In genomic region chr4:157754410-157754809, GRCh38 we compare ENCODE assay signal across 22 cellular contexts.
"Had no signal": no experiment of that assay in that cellular context is flagged by ENCODE, and none has a peak within 500 bp of the region (broad histone marks: within the 10 kb centered on the region; RNA-seq: fewer than 3 reads in every experiment).

No MANE protein-coding gene starts in this region.

- H3K4me1 Mint-ChIP-seq: IgD-negative memory B cell had no signal

- FAIRE-seq: HTR-8/SVneo, K562 had no signal

- ATAC-seq: K562, Panc1, Right ventricle myocardium inferior, SK-N-SH treated with all-trans-retinoic acid at 6 μM for 48 hours had no signal

- H3K4me3 ChIP-seq: K562, SJCRH30 had no signal

- H3K4me3 Mint-ChIP-seq: IgD-negative memory B cell had no signal

- H3K4me1 ChIP-seq: SJCRH30 had no signal

- H3K27me3 ChIP-seq: SJCRH30 had no signal

- H3K27ac Mint-ChIP-seq: IgD-negative memory B cell had no signal

- H3K9me3 ChIP-seq: SJCRH30 had no signal

- H3K27me3 Mint-ChIP-seq: IgD-negative memory B cell had no signal

- H3K27ac ChIP-seq: HL-60, KMS-11, SJCRH30 had no signal

- H3K36me3 Mint-ChIP-seq: IgD-negative memory B cell had no signal

- DNase-seq: MM.1S, NCI-H1092 treated with DMSO at 0.1 percent for 48 hours, NCI-H1436, NCI-H187, NCI-H2029, NCI-H2081 treated with DMSO at 0.1 percent for 48 hours, NCI-H2171, NCI-H226, NCI-H446, NCI-H510A, NCI-H524 treated with DMSO at 0.1 percent for 48 hours, NCI-H774, SHP77 treated with DMSO at 0.1 percent for 48 hours, SJCRH30 had no signal

- H3K36me3 ChIP-seq: SJCRH30 had no signal
